Comparison of ENCODE assay signal across 14 cellular contexts in the genomic region with DNA sequence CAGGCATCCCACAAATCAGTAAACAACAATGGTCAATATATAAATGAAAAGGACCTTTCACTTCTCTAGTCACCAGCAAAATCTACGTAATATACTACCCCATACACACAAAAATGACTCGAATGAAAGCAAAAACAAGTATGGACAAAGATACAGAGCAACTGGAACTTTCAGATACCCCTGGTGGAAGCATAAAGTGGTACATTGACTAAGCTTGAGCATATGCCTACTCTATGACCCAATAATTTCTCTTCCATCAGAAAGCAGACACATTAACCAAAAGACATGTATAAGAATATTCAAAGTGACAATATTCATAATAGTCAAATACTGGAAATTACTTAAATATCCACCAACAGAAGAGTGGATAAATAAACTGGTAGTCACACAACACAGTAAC.
DNase-seq lines count a peak whose midpoint lies in the region; ATAC-seq, FAIRE-seq and TF ChIP-seq lines count a peak whose summit lies in the region.
"Had no signal": no experiment of that assay in that cellular context is flagged by ENCODE, and none has a peak within 500 bp of the region (broad histone marks: within the 10 kb centered on the region; RNA-seq: fewer than 3 reads in every experiment).

No MANE protein-coding gene starts in this region.

- no peak overlapping the region for H3K9ac ChIP-seq in H9 (ENCODE audit: extremely low read depth, insufficient read length, low read length)
- H3K9ac ChIP-seq in GM12878 (ENCODE audit: control insufficient read depth, insufficient read depth, low read length) = no peak overlapping the region

- H2BK12ac ChIP-seq in H9 (ENCODE audit: insufficient read length, low read depth, low read length) = no peak overlapping the region

- DNase-seq in H9 = no peak
- no peak for DNase-seq in GM12878 (ENCODE audit: low read depth, low spot score)
- no peak for DNase-seq in fibroblast of mammary gland (ENCODE audit: low read depth)
- no peak for DNase-seq in vagina (ENCODE audit: extremely low spot score in 2 of 2)
- no peak for DNase-seq in GM10266 (ENCODE audit: extremely low spot score)
- no peak for DNase-seq in spleen
- DNase-seq: DMS79 treated with DMSO at 0.1 percent for 48 hours, NCI-H1105, NCI-H2081, NCI-H446 treated with DMSO at 0.1 percent for 48 hours, SIG-M5 had no signal

- TF ChIP-seq POLR2A in GM12878 (IDR thresholded peaks at IDR 0.05; ENCODE audit: low read depth, low read length) (no peak), vagina (IDR thresholded peaks at IDR 0.05) (no peak), spleen (IDR thresholded peaks at IDR 0.05) (no peak)

- no peaks in the 10 kb centered on the region for H3K4me1 ChIP-seq in H9 (ENCODE audit: insufficient read depth, low read length)
- no peaks in the 10 kb centered on the region for H3K4me1 ChIP-seq in GM12878 (ENCODE audit: control insufficient read depth, insufficient read depth, low read length)
- H3K4me1 ChIP-seq in vagina = peaks cover 19% of the 10 kb centered on the region
- peaks cover 0 to 6% (median 0%) of the 10 kb centered on the region in 6 donors for H3K4me1 ChIP-seq in spleen

- no peaks in the 10 kb centered on the region for H3K9me3 Mint-ChIP-seq in H9

- H3K36me3 Mint-ChIP-seq in H9 (ENCODE audit: insufficient read depth in 1 of 3, low read depth in 3 of 3) = no peaks in the 10 kb centered on the region

- no peak overlapping the region for H4K91ac ChIP-seq in H9 (ENCODE audit: insufficient read length, low read depth, low read length)

- no peaks in the 10 kb centered on the region for H3K9me3 ChIP-seq in H9 (ENCODE audit: control insufficient read depth, low read depth, low read length)
- H3K9me3 ChIP-seq in GM12878 (replicated peaks; ENCODE audit: control insufficient read depth, insufficient read depth, low read length) = no peaks in the 10 kb centered on the region
- no peaks in the 10 kb centered on the region for H3K9me3 ChIP-seq in vagina
- H3K9me3 ChIP-seq in spleen = no peaks in the 10 kb centered on the region

- ATAC-seq in GM12878 = peak; percentile 56
- no peak for ATAC-seq in GM18519 (IDR thresholded peaks at IDR 0.05; ENCODE audit: low FRiP score, unreplicated experiment)
- ATAC-seq: K562 had no signal

- no peak overlapping the region for H3K18ac ChIP-seq in H9 (ENCODE audit: insufficient read length, low read depth, low read length)

- H4K20me1 ChIP-seq in H9 (ENCODE audit: control insufficient read depth, insufficient read depth, insufficient read length) (no peaks in the 10 kb centered on the region), GM12878 (ENCODE audit: control insufficient read depth, insufficient read depth) (no peaks in the 10 kb centered on the region)

- H3K23ac ChIP-seq in H9 (ENCODE audit: insufficient read length, low read depth, low read length) = no peak overlapping the region

- H3K36me3 ChIP-seq in GM12878 (ENCODE audit: control insufficient read depth in 2 of 2, insufficient read depth in 2 of 2, low read length in 1 of 2) (no peaks in the 10 kb centered on the region; a peak in 1 of 4 replicates), vagina (no peaks in the 10 kb centered on the region), spleen (peaks cover 0 to 2% (median 0%) of the 10 kb centered on the region in 6 donors)

- TF ChIP-seq EP300 in GM12878 (IDR thresholded peaks at IDR 0.05; ENCODE audit: borderline replicate concordance in 1 of 2, control insufficient read depth in 1 of 2, low read depth in 2 of 2, low read length in 2 of 2) = no peak

- no peak overlapping the region for H3K4me2 ChIP-seq in H9 (ENCODE audit: insufficient read depth, insufficient read length, low read length)
- H3K4me2 ChIP-seq in GM12878 (ENCODE audit: control insufficient read depth, insufficient read depth) = no peak overlapping the region

- RAD21 ChIA-PET in GM12878 (lab: Charles Lee; ENCODE audit: unreplicated experiment) = interaction anchor here (1.0 to 1.4 kb wide), 2 partner anchors 11 to 68 kb away, joined by 3 to 4 read pairs; no protein-coding TSS in a partner anchor

- CTCF ChIA-PET in GM12878 (lab: Yijun Ruan, JAX) = interaction anchor here (1.5 kb wide), 1 partner anchor 34 kb away, joined by 3 read pairs; no protein-coding TSS in a partner anchor

- no peak overlapping the region for H3K56ac ChIP-seq in H9 (ENCODE audit: insufficient read length, low read depth, low read length)

- H3K79me2 ChIP-seq in H9 (ENCODE audit: insufficient read depth, low read length) (no peaks in the 10 kb centered on the region), GM12878 (ENCODE audit: control insufficient read depth, insufficient read depth, low read length) (no peaks in the 10 kb centered on the region)

- H3K27me3 Mint-ChIP-seq in H9 (ENCODE audit: low read depth) = no peaks in the 10 kb centered on the region

- H4K5ac ChIP-seq in H9 (ENCODE audit: insufficient read length, low read depth, low read length) = no peak overlapping the region

- H3K79me1 ChIP-seq in H9 (ENCODE audit: insufficient read depth, low read depth, low read length, poor library complexity, severe bottlenecking) = no peaks in the 10 kb centered on the region

- no peak overlapping the region for H2BK15ac ChIP-seq in H9 (ENCODE audit: low read depth, low read length)

- no peak overlapping the region for H3K4ac ChIP-seq in H9 (ENCODE audit: low read depth, low read length)

- intact Hi-C loops in GM12878 (cut with micrococcal nuclease; ENCODE audit: unreplicated experiment) (no loop called here), vagina (cut with DNase I) (no loop called here), spleen (cut with DNase I; ENCODE audit: low total_unique reads) (no loop called here)

- no peak overlapping the region for H3K27ac Mint-ChIP-seq in H9

- peaks cover 5 to 9% of the 10 kb centered on the region in 2 experiments; a peak in 3 of 4 replicates for H3K4me1 Mint-ChIP-seq in H9

- FAIRE-seq in GM12878 (lab: Jason Lieb, UNC) = no peak
- FAIRE-seq: K562 had no signal

- no peak for TF ChIP-seq RAD21 in GM12878 (IDR thresholded peaks at IDR 0.05; ENCODE audit: insufficient read depth, low read depth, low read length)

- H2BK5ac ChIP-seq in H9 (ENCODE audit: insufficient read length, low read length) = no peak overlapping the region

- H3K27ac ChIP-seq in H9 (ENCODE audit: insufficient read length, low read depth, low read length) (no peak overlapping the region), GM12878 (ENCODE audit: control insufficient read depth, insufficient read depth) (no peak overlapping the region), vagina (peak overlapping the region; percentile 45), spleen (no peak overlapping the region)
- H3K27ac ChIP-seq: RWPE1 had no signal

- H3K4me3 ChIP-seq in GM12878 (no peak overlapping the region), fibroblast of mammary gland (ENCODE audit: control insufficient read depth, low read depth, low read length) (no peak overlapping the region), vagina (no peak overlapping the region), spleen (no peak overlapping the region)
- H3K4me3 ChIP-seq: K562 had no signal

- H3T11ph ChIP-seq in H9 (ENCODE audit: low read length) = no peak overlapping the region

- WGBS in H9 (ENCODE audit: extremely low coverage, insufficient read length, low lambda C conversion rate) = no CpG with 5 or more reads among the region's 2 CpGs
- 67% methylated on average over 2 of the region's 2 CpGs for WGBS in GM12878 (ENCODE audit: insufficient coverage, insufficient replicate concordance, low lambda C conversion rate, missing lambda C conversion rate)
- 89 to 96% (median 96%) methylated on average over 2 of the region's 2 CpGs for WGBS in spleen, 5 donors

- no peak overlapping the region for H3K4me3 Mint-ChIP-seq in H9

- H2AFZ ChIP-seq in H9 (ENCODE audit: low read length) (no peak overlapping the region), GM12878 (ENCODE audit: control insufficient read depth, low read depth, low read length) (no peak overlapping the region)

- TF ChIP-seq CTCF in H9 (conservative IDR thresholded peaks at IDR 0.05) (peak; percentile 20; the same call in 1 of the 3 replicates), GM12878 (IDR thresholded peaks at IDR 0.05 in 2 of 3, conservative IDR thresholded peaks at IDR 0.05 in 1 of 3; ENCODE audit: control insufficient read depth in 2 of 3, extremely low read depth in 1 of 3, insufficient read depth in 1 of 3, low read depth in 3 of 3, low read length in 3 of 3) (no peak), fibroblast of mammary gland (conservative IDR thresholded peaks at IDR 0.05; ENCODE audit: control insufficient read depth, insufficient read depth, low read depth, low read length) (peak; percentile 11), vagina (IDR thresholded peaks at IDR 0.05) (no peak), GM10266 (IDR thresholded peaks at IDR 0.05; ENCODE audit: control insufficient read depth, insufficient read depth, low read depth, missing control alignments) (no peak), spleen (IDR thresholded peaks at IDR 0.05 in 8 of 11, conservative IDR thresholded peaks at IDR 0.05 in 3 of 11) (no peak)

- H2AK5ac ChIP-seq in H9 (ENCODE audit: insufficient read length, low read length) = no peak overlapping the region

- H3K14ac ChIP-seq in H9 (ENCODE audit: insufficient read depth, low read length) = no peak overlapping the region

- SMC1A ChIA-PET in GM12878 (lab: Charles Lee; ENCODE audit: uncharacterized antibody, unreplicated experiment) = interaction anchor here (1.0 to 1.4 kb wide), 2 partner anchors 8 to 9 kb away, joined by 3 to 4 read pairs; no protein-coding TSS in a partner anchor

- no peak overlapping the region for H2BK20ac ChIP-seq in H9 (ENCODE audit: low read depth, low read length, poor library complexity, severe bottlenecking)

- H3K23me2 ChIP-seq in H9 (ENCODE audit: insufficient read length, low read depth, low read length, poor library complexity, severe bottlenecking) = no peaks in the 10 kb centered on the region

- POLR2A ChIA-PET in GM12878 (lab: Charles Lee) = no interaction called here

- no peak overlapping the region for H2BK120ac ChIP-seq in H9 (ENCODE audit: low read depth, low read length, poor library complexity, severe bottlenecking)

- BruUV-seq in GM12878 (replicated peaks; lab: Mats Ljungman, UMichigan) = no TSS peak

- no peak overlapping the region for H4K8ac ChIP-seq in H9 (replicated peaks; ENCODE audit: insufficient read length, low read depth, low read length)

- H3K27me3 ChIP-seq in H9 (ENCODE audit: insufficient read depth, low read length) (no peaks in the 10 kb centered on the region), GM12878 (replicated peaks in 1 of 2; ENCODE audit: control insufficient read depth in 2 of 2, insufficient read depth in 2 of 2, low read length in 1 of 2) (no peaks in the 10 kb centered on the region), vagina (no peaks in the 10 kb centered on the region), spleen (replicated peaks in 1 of 7) (no peaks in the 10 kb centered on the region)

- in situ Hi-C loops in GM12878 (cut with MboI) = no loop called here

TF ChIP-seq in GM12878, 131 proteins besides CTCF, POLR2A, EP300 and RAD21 (continues in another document):
- TF ChIP-seq TAF1 (IDR thresholded peaks at IDR 0.05; ENCODE audit: borderline replicate concordance, low read depth, low read length) (no peak), LARP7 (IDR thresholded peaks at IDR 0.05) (no peak), YY1 (IDR thresholded peaks at IDR 0.05; ENCODE audit: low read depth, low read length) (no peak)

Comparison
In these comparisons a context has a peak if more than half of its experiments do, and no peak if none do; other contexts are left out.
1. CTCF ChIP-seq: peak in H9 (single experiment) and fibroblast of mammary gland (single experiment); none in GM12878 (0 of 3), vagina (0 of 3), GM10266 (single experiment) and spleen (0 of 11).